In the genomic region with DNA sequence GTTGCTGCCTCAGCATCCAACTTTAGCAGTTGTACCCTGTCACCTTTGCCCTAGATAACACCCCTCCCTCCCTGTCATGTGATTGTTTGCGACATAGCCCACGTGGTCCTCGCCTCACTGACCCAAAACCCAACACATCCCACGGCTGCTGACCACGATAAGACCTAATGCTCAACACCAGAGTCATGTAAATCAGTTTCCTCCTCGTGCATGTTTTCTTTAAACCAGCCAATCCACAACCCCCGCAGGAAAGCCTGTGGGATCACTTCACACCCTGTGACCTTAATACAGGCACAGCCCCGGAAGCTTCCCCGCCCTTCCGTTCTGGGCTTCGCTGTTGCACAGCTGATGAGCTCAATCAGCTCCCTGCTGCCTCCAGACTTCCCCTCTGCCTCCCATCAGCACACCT, we compare ENCODE assay signal across 13 cellular contexts. TPM values are rescaled to one million over a fixed set of nuclear protein-coding genes. Genes with fewer than 3 reads are reported as not detected.
A peak's percentile ranks its signal among the peaks of the same experiment; 100 is the strongest.
DNase-seq lines count a peak whose midpoint lies in the region; ATAC-seq and TF ChIP-seq lines count a peak whose summit lies in the region.
"Not testable (repeated sequence)": the region's sequence is repeated elsewhere in the genome, so short reads cannot be mapped to it uniquely, and the experiment has no call there.
"Had no signal": no experiment of that assay in that cellular context is flagged by ENCODE, and none has a peak within 500 bp of the region (broad histone marks: within the 10 kb centered on the region; RNA-seq: fewer than 3 reads in every experiment).

No MANE protein-coding gene starts in this region.

- H3K4me3 ChIP-seq in lung, result not testable (repeated sequence)

- not testable (repeated sequence) for H3K4me1 ChIP-seq in lung (ENCODE audit: control insufficient read depth in 2 of 2, insufficient read depth in 2 of 2, low read length in 2 of 2)

- ATAC-seq in GM18502 (IDR thresholded peaks at IDR 0.05; ENCODE audit: poor library complexity, unreplicated experiment) (peak; percentile 70), GM21423 (IDR thresholded peaks at IDR 0.05; ENCODE audit: unreplicated experiment) (peak; percentile 77), HG02798 (IDR thresholded peaks at IDR 0.05; ENCODE audit: poor library complexity, unreplicated experiment) (peak; percentile 70), HG03432 (IDR thresholded peaks at IDR 0.05; ENCODE audit: unreplicated experiment) (peak; percentile 69), esophagus mucosa (peak; percentile 90), lung (ENCODE audit: insufficient read depth, low FRiP score) (peak; percentile 68)
- peak; percentile 99 for ATAC-seq in activated CD4-positive, alpha-beta T cell treated with anti-CD3 and anti-CD28 coated beads for 36 hours
- ATAC-seq in stimulated activated naive CD8-positive, alpha-beta T cell treated with anti-CD3 and anti-CD28 coated beads, Interleukin-15, Interleukin-2, amounts not matched to agents 100 U/mL and 50 U/mL, for 24 hours, result peak; percentile 99

- H3K36me3 ChIP-seq in lung (ENCODE audit: control insufficient read depth in 2 of 2, insufficient read depth in 2 of 2, low read length in 2 of 2), result not testable (repeated sequence)

- intact Hi-C loops in activated CD4-positive, alpha-beta T cell treated with anti-CD3 and anti-CD28 coated beads for 36 hours (cut with DNase I, micrococcal nuclease), result not testable (repeated sequence)

- not testable (repeated sequence) for H3K27me3 ChIP-seq in lung (ENCODE audit: control insufficient read depth, insufficient read depth)

- H3K27ac ChIP-seq in lung (ENCODE audit: low read depth in 1 of 2, low read length in 1 of 2), result not testable (repeated sequence)

- H3K9me3 ChIP-seq in lung (ENCODE audit: control insufficient read depth in 2 of 2, insufficient read depth in 1 of 2, low read length in 1 of 2), result not testable (repeated sequence)

- H3K27ac Mint-ChIP-seq in activated CD4-positive, alpha-beta T cell treated with anti-CD3 and anti-CD28 coated beads for 36 hours, result not testable (repeated sequence)

- not testable (repeated sequence) for H3K9me3 Mint-ChIP-seq in activated CD4-positive, alpha-beta T cell treated with anti-CD3 and anti-CD28 coated beads for 36 hours (ENCODE audit: low read depth)

- H3K4me3 Mint-ChIP-seq in activated CD4-positive, alpha-beta T cell treated with anti-CD3 and anti-CD28 coated beads for 36 hours, result not testable (repeated sequence)

- not testable (repeated sequence) for DNase-seq in activated CD4-positive, alpha-beta T cell treated with anti-CD3 and anti-CD28 coated beads for 36 hours; lung (ENCODE audit: low spot score); stimulated activated naive CD8-positive, alpha-beta T cell treated with anti-CD3 and anti-CD28 coated beads, Interleukin-15, Interleukin-2, amounts not matched to agents 100 U/mL and 50 U/mL, for 24 hours

- POLR2A ChIA-PET in activated CD4-positive, alpha-beta T cell treated with anti-CD3 and anti-CD28 coated beads for 36 hours (lab: Charles Lee), result not testable (repeated sequence)

- H3K4me1 Mint-ChIP-seq in activated CD4-positive, alpha-beta T cell treated with anti-CD3 and anti-CD28 coated beads for 36 hours, result not testable (repeated sequence)

- not testable (repeated sequence) for H3K27me3 Mint-ChIP-seq in activated CD4-positive, alpha-beta T cell treated with anti-CD3 and anti-CD28 coated beads for 36 hours

- not testable (repeated sequence) for TF ChIP-seq CTCF in lung (IDR thresholded peaks at IDR 0.05; ENCODE audit: control extremely low read depth, extremely low read depth)

- H3K36me3 Mint-ChIP-seq in activated CD4-positive, alpha-beta T cell treated with anti-CD3 and anti-CD28 coated beads for 36 hours (ENCODE audit: low read depth), result not testable (repeated sequence)

- CTCF ChIA-PET in activated CD4-positive, alpha-beta T cell treated with anti-CD3 and anti-CD28 coated beads for 36 hours (lab: Charles Lee), result not testable (repeated sequence)

- no CpG with 5 or more reads among the region's 11 CpGs for WGBS in lung, 2 donors

RNA-seq across cellular contexts. Expression of gene OPN1MW, which starts 9.9 kb away (rescaled TPM):
- not detected for total RNA-seq in activated CD4-positive, alpha-beta T cell treated with anti-CD3 and anti-CD28 coated beads for 36 hours
- total RNA-seq in esophagus mucosa (not detected), lung (not detected)
- polyA plus RNA-seq in lung, result not detected
- total RNA-seq: activated CD4-positive, alpha-beta memory T cell treated with anti-CD3 and anti-CD28 coated beads for 36 hours; activated naive CD4-positive, alpha-beta T cell treated with anti-CD3 and anti-CD28 coated beads for 36 hours; ascending aorta; GM23248; thoracic aorta had no signal
- polyA plus RNA-seq: GM23248 had no signal

RNA-seq across cellular contexts. Expression of gene OPN1LW, which starts 28.5 kb away (rescaled TPM):
- total RNA-seq in activated CD4-positive, alpha-beta T cell treated with anti-CD3 and anti-CD28 coated beads for 36 hours, result not detected
- total RNA-seq in esophagus mucosa (not detected), lung (not detected)
- not detected for polyA plus RNA-seq in lung
- total RNA-seq: activated CD4-positive, alpha-beta memory T cell treated with anti-CD3 and anti-CD28 coated beads for 36 hours; activated naive CD4-positive, alpha-beta T cell treated with anti-CD3 and anti-CD28 coated beads for 36 hours; ascending aorta; GM23248; thoracic aorta had no signal
- polyA plus RNA-seq: GM23248 had no signal

RNA-seq across cellular contexts. Expression of gene OPN1MW2, which starts 47.0 kb away (rescaled TPM):
- total RNA-seq in activated CD4-positive, alpha-beta T cell treated with anti-CD3 and anti-CD28 coated beads for 36 hours, result not detected
- total RNA-seq in esophagus mucosa, result not detected
- total RNA-seq in lung, result not detected
- polyA plus RNA-seq in lung, result not detected
- total RNA-seq: activated CD4-positive, alpha-beta memory T cell treated with anti-CD3 and anti-CD28 coated beads for 36 hours; activated naive CD4-positive, alpha-beta T cell treated with anti-CD3 and anti-CD28 coated beads for 36 hours; ascending aorta; GM23248; thoracic aorta had no signal
- polyA plus RNA-seq: GM23248 had no signal
